ENCODE assay signal across 17 cellular contexts in the genomic region with DNA sequence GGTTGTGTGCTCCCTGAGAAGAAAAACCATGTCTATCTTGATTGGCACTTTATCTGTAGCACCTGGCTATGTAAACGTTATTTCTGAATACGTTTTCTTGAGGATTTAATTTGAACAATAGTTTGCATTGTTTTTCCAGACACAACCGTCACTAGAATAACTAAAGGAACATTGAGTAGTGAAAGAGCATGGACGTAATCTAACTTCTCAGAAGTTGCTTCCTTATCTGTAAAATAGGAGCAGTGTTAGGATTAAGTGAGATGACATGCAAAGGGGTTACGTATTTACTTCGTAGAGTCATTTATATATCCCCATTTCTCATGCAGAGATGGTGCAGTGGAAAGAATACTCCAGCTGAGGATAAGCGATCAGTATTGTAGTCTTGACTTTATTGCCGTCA. TPM values are rescaled to one million over a fixed set of nuclear protein-coding genes. Genes with fewer than 3 reads are reported as not detected.
A peak's percentile ranks its signal among the peaks of the same experiment; 100 is the strongest.
DNase-seq lines count a peak whose midpoint lies in the region; ATAC-seq and TF ChIP-seq lines count a peak whose summit lies in the region.
"Had no signal": no experiment of that assay in that cellular context is flagged by ENCODE, and none has a peak within 500 bp of the region (broad histone marks: within the 10 kb centered on the region; RNA-seq: fewer than 3 reads in every experiment).

No MANE protein-coding gene starts in this region.

- POLR2A ChIA-PET in CD8-positive, alpha-beta memory T cell (lab: Charles Lee), result no interaction called here
- POLR2A ChIA-PET in naive thymus-derived CD4-positive, alpha-beta T cell (lab: Charles Lee), result no interaction called here

- CTCF ChIA-PET in CD8-positive, alpha-beta memory T cell (lab: Charles Lee), result interaction anchor here (1.1 kb wide), 1 partner anchor 16 kb away, joined by 3 read pairs; no protein-coding TSS in a partner anchor
- CTCF ChIA-PET in naive thymus-derived CD4-positive, alpha-beta T cell (lab: Charles Lee), result no interaction called here

- H3K27ac Mint-ChIP-seq in CD8-positive, alpha-beta memory T cell, result no peak overlapping the region
- no peak overlapping the region for H3K27ac Mint-ChIP-seq in activated T-helper 17 cell treated with anti-CD3 and anti-CD28 coated beads, Interleukin-2, amount 50 U/mL, for 72 hours
- no peak overlapping the region for H3K27ac Mint-ChIP-seq in naive thymus-derived CD4-positive, alpha-beta T cell
- H3K27ac Mint-ChIP-seq: CD4-positive, CD25-positive, alpha-beta regulatory T cell had no signal

- DNase-seq in CD8-positive, alpha-beta memory T cell, result no peak
- DNase-seq in naive thymus-derived CD4-positive, alpha-beta T cell, result no peak
- no peak for DNase-seq in tibial artery
- no peak for DNase-seq in islet precursor cell
- DNase-seq: CD4-positive, CD25-positive, alpha-beta regulatory T cell; DMS79; GM23248; Karpas-422; NCI-H187; NK-92 treated with Interleukin-12 subunit alpha and Interleukin-12 subunit beta, amount 100 ng/mL, for 24 hours; RPMI8226; SJCRH30; SW 1271 had no signal

- no peak overlapping the region for H3K4me3 ChIP-seq in CD8-positive, alpha-beta memory T cell (ENCODE audit: low read length)
- H3K4me3 ChIP-seq in HUES64 (ENCODE audit: low read length) (peak overlapping the region; percentile 20; the same call in 1 of the 2 replicates), tibial artery (no peak overlapping the region)
- no peak overlapping the region for H3K4me3 ChIP-seq in naive thymus-derived CD4-positive, alpha-beta T cell (ENCODE audit: low read length)
- H3K4me3 ChIP-seq: GM23248, SJCRH30 had no signal

- peak overlapping the region in 4 of 7 donors; percentile 14 to 26 (median 23) for H3K4me3 Mint-ChIP-seq in CD8-positive, alpha-beta memory T cell
- H3K4me3 Mint-ChIP-seq in activated T-helper 17 cell treated with anti-CD3 and anti-CD28 coated beads, Interleukin-2, amount 50 U/mL, for 72 hours, result peak overlapping the region; percentile 19
- peak overlapping the region in 6 of 10 donors; percentile 10 to 41 (median 20) for H3K4me3 Mint-ChIP-seq in naive thymus-derived CD4-positive, alpha-beta T cell

- peaks cover 0 to 25% (median 8%) of the 10 kb centered on the region in 3 donors for H3K36me3 Mint-ChIP-seq in CD8-positive, alpha-beta memory T cell
- H3K36me3 Mint-ChIP-seq in activated T-helper 17 cell treated with anti-CD3 and anti-CD28 coated beads, Interleukin-2, amount 50 U/mL, for 72 hours (ENCODE audit: low read depth), result peaks cover 57% of the 10 kb centered on the region
- peaks cover 0 to 30% (median 15%) of the 10 kb centered on the region in 5 donors for H3K36me3 Mint-ChIP-seq in naive thymus-derived CD4-positive, alpha-beta T cell

- TF ChIP-seq CTCF in tibial artery (IDR thresholded peaks at IDR 0.05), result no peak

- H3K27me3 Mint-ChIP-seq in CD8-positive, alpha-beta memory T cell, result no peaks in the 10 kb centered on the region
- no peaks in the 10 kb centered on the region for H3K27me3 Mint-ChIP-seq in activated T-helper 17 cell treated with anti-CD3 and anti-CD28 coated beads, Interleukin-2, amount 50 U/mL, for 72 hours
- H3K27me3 Mint-ChIP-seq in naive thymus-derived CD4-positive, alpha-beta T cell, result no peaks in the 10 kb centered on the region
- H3K27me3 Mint-ChIP-seq: CD4-positive, CD25-positive, alpha-beta regulatory T cell had no signal

- no peak overlapping the region for H3K9ac ChIP-seq in HUES64 (ENCODE audit: low read depth, low read length)
- H3K9ac ChIP-seq: GM23248 had no signal

- ATAC-seq in activated T-helper 17 cell treated with anti-CD3 and anti-CD28 coated beads, Interleukin-2, amount 50 U/mL, for 72 hours (replicated peaks), result no peak
- ATAC-seq in naive thymus-derived CD4-positive, alpha-beta T cell, result no peak
- ATAC-seq in GM19452 (IDR thresholded peaks at IDR 0.05; ENCODE audit: unreplicated experiment) (no peak), HG03196 (IDR thresholded peaks at IDR 0.05; ENCODE audit: unreplicated experiment) (no peak)

- no peaks in the 10 kb centered on the region for H3K36me3 ChIP-seq in CD8-positive, alpha-beta memory T cell (ENCODE audit: insufficient read depth, low read length)
- H3K36me3 ChIP-seq in HUES64 (ENCODE audit: insufficient read depth, low read length) (peaks cover 19% of the 10 kb centered on the region), tibial artery (peaks cover 0 to 5% (median 0%) of the 10 kb centered on the region in 3 donors)
- no peaks in the 10 kb centered on the region for H3K36me3 ChIP-seq in naive thymus-derived CD4-positive, alpha-beta T cell (ENCODE audit: control insufficient read depth in 2 of 3, insufficient read depth in 3 of 3, low read length in 3 of 3)

- no peaks in the 10 kb centered on the region for H3K27me3 ChIP-seq in CD8-positive, alpha-beta memory T cell (ENCODE audit: insufficient read depth, low read length, poor library complexity, severe bottlenecking)
- H3K27me3 ChIP-seq in HUES64 (ENCODE audit: insufficient read depth, low read length), result no peaks in the 10 kb centered on the region
- no peaks in the 10 kb centered on the region for H3K27me3 ChIP-seq in naive thymus-derived CD4-positive, alpha-beta T cell (ENCODE audit: control insufficient read depth in 2 of 2, insufficient read depth in 2 of 2, low read length in 2 of 2)
- no peaks in the 10 kb centered on the region for H3K27me3 ChIP-seq in tibial artery
- H3K27me3 ChIP-seq: SJCRH30 had no signal

- H3K4me1 ChIP-seq in CD8-positive, alpha-beta memory T cell (ENCODE audit: insufficient read depth, low read length), result peaks cover 47% of the 10 kb centered on the region
- peaks cover 45% of the 10 kb centered on the region for H3K4me1 ChIP-seq in HUES64 (ENCODE audit: insufficient read depth, low read length)
- H3K4me1 ChIP-seq in naive thymus-derived CD4-positive, alpha-beta T cell (ENCODE audit: control insufficient read depth in 2 of 2, insufficient read depth in 2 of 2, low read length in 2 of 2), result peaks cover 21 to 29% of the 10 kb centered on the region in 2 donors
- peaks cover 0 to 93% (median 27%) of the 10 kb centered on the region in 4 donors for H3K4me1 ChIP-seq in tibial artery

- intact Hi-C loops in naive thymus-derived CD4-positive, alpha-beta T cell (cut with micrococcal nuclease), result loop anchor here (2.0 to 10.0 kb wide), 2 partner anchors 15 to 53 kb away; no protein-coding TSS in a partner anchor
- intact Hi-C loops in tibial artery (cut with DNase I; ENCODE audit: low total_unique reads), result no loop called here

- H3K4me1 Mint-ChIP-seq in CD8-positive, alpha-beta memory T cell, result peaks cover 72 to 91% (median 90%) of the 10 kb centered on the region in 3 donors
- peaks cover 48% of the 10 kb centered on the region for H3K4me1 Mint-ChIP-seq in activated T-helper 17 cell treated with anti-CD3 and anti-CD28 coated beads, Interleukin-2, amount 50 U/mL, for 72 hours
- peaks cover 46 to 93% (median 77%) of the 10 kb centered on the region in 7 donors for H3K4me1 Mint-ChIP-seq in naive thymus-derived CD4-positive, alpha-beta T cell

- H3K9me3 ChIP-seq in CD8-positive, alpha-beta memory T cell (ENCODE audit: low read length), result no peaks in the 10 kb centered on the region
- H3K9me3 ChIP-seq in HUES64 (ENCODE audit: insufficient read depth, low read depth, low read length), result no peaks in the 10 kb centered on the region
- H3K9me3 ChIP-seq in naive thymus-derived CD4-positive, alpha-beta T cell (ENCODE audit: control insufficient read depth in 2 of 3, low read length in 3 of 3), result no peaks in the 10 kb centered on the region
- H3K9me3 ChIP-seq in tibial artery, result no peaks in the 10 kb centered on the region
- H3K9me3 ChIP-seq: SJCRH30 had no signal

- H3K9me3 Mint-ChIP-seq in CD8-positive, alpha-beta memory T cell, result no peaks in the 10 kb centered on the region
- no peaks in the 10 kb centered on the region for H3K9me3 Mint-ChIP-seq in activated T-helper 17 cell treated with anti-CD3 and anti-CD28 coated beads, Interleukin-2, amount 50 U/mL, for 72 hours
- no peaks in the 10 kb centered on the region for H3K9me3 Mint-ChIP-seq in naive thymus-derived CD4-positive, alpha-beta T cell
- H3K9me3 Mint-ChIP-seq: CD4-positive, CD25-positive, alpha-beta regulatory T cell had no signal

- 80% methylated on average over 8 of the region's 8 CpGs for WGBS in HUES64

- no peak overlapping the region for H3K27ac ChIP-seq in CD8-positive, alpha-beta memory T cell (ENCODE audit: low read depth, low read length)
- H3K27ac ChIP-seq in HUES64 (ENCODE audit: low read depth, low read length) (peak overlapping the region; percentile 46; the same call in 1 of the 2 replicates), tibial artery (no peak overlapping the region)
- no peak overlapping the region for H3K27ac ChIP-seq in naive thymus-derived CD4-positive, alpha-beta T cell (ENCODE audit: low read depth, low read length)
- H3K27ac ChIP-seq: GM23248, SJCRH30 had no signal

RNA-seq across cellular contexts. Expression of a gene that starts 8.1 kb away (rescaled TPM):
- total RNA-seq in CD8-positive, alpha-beta memory T cell, result 10 to 100 TPM; 73.6 to 77.0 TPM
- 14.8 TPM for polyA plus RNA-seq in CD8-positive, alpha-beta memory T cell
- polyA plus RNA-seq in HUES64 (2013, experiment 1 of 2), result 21.8 TPM
- 24.3 TPM for polyA plus RNA-seq in HUES64 (2013, experiment 2 of 2)
- 10 to 100 TPM; 65.6 to 82.9 TPM for total RNA-seq in activated T-helper 17 cell treated with anti-CD3 and anti-CD28 coated beads, Interleukin-2, amount 50 U/mL, for 72 hours
- 10 to 100 TPM; 49.2 to 58.7 (median 57.5) TPM for total RNA-seq in naive thymus-derived CD4-positive, alpha-beta T cell
- polyA plus RNA-seq in naive thymus-derived CD4-positive, alpha-beta T cell, result 10 to 100 TPM; 11.3 to 19.5 TPM
